Comparison of ENCODE assay signal across 20 cellular contexts in the genomic region with DNA sequence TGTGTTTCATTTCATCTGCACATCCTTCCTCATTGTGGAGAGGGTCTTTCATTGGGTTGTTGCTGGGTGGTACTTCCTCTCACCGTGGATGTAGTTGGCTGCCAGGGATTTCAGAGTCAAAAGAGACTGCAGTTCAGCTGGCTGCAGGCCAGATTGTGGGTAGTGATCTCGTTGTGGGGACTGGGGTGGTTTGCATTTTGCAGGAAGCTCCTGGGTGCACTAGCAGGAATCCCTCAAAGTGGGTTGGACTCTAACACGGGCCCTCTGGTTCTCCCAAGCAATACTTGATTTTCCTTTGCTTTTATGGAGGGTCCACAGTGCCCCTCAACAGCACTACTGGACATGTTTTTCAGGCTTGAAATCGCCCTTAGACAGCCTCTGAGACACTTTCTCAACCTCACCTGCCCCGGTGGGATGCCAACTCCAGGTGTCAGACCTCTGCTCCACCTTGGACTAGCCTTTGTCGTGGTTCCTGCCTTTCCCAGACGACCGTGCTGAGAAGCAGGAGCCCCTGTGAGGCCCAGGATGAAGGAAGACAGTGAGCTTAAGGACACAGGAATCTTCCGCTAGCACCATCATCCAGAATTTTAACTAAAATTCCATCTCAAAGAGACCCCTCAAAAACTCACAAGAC. TPM values are rescaled to one million over a fixed set of nuclear protein-coding genes. Genes with fewer than 3 reads are reported as not detected.
DNase-seq lines count a peak whose midpoint lies in the region; ATAC-seq, FAIRE-seq and TF ChIP-seq lines count a peak whose summit lies in the region.
"Had no signal": no experiment of that assay in that cellular context is flagged by ENCODE, and none has a peak within 500 bp of the region (broad histone marks: within the 10 kb centered on the region; RNA-seq: fewer than 3 reads in every experiment).

No MANE protein-coding gene starts in this region.

- H3K27ac ChIP-seq in right atrium auricular region: no peak overlapping the region
- H3K27ac ChIP-seq: dorsolateral prefrontal cortex, gastroesophageal sphincter, PC-9, psoas muscle had no signal

- DNase-seq in right atrium auricular region (ENCODE audit: low spot score): peak; percentile 38
- no peak for DNase-seq in cardiac septum (ENCODE audit: low spot score)
- DNase-seq in NB4 (ENCODE audit: low read depth): peak; percentile 44
- DNase-seq in frontal cortex (ENCODE audit: low spot score in 2 of 2): peak; percentile 3 to 10
- peak; percentile 34 for DNase-seq in ureter (ENCODE audit: low spot score)
- DNase-seq in DMS79 treated with DMSO at 0.1 percent for 48 hours (lab: John Stamatoyannopoulos, UW): no peak
- DNase-seq in T-helper 1 cell: no peak
- DNase-seq: ACHN; activated naive CD8-positive, alpha-beta T cell treated with anti-CD3 and anti-CD28 coated beads, Interleukin-2, amount 10 ng/mL, durations not matched to agents 7 days and 5 days; erythroblast; NCI-H1417; NCI-H526; PC-9; psoas muscle; stimulated activated CD8-positive, alpha-beta memory T cell treated with anti-CD3 and anti-CD28 coated beads, Interleukin-4, amount 100 ng/mL, for 48 hours had no signal

- H3K27me3 ChIP-seq in right atrium auricular region: no peaks in the 10 kb centered on the region
- H3K27me3 ChIP-seq: dorsolateral prefrontal cortex had no signal

- no peak for FAIRE-seq in frontal cortex (lab: Jason Lieb, UNC)

- no peak for TF ChIP-seq CTCF in right atrium auricular region (IDR thresholded peaks at IDR 0.05)
- no peak for TF ChIP-seq CTCF in NB4 (IDR thresholded peaks at IDR 0.05; ENCODE audit: low read depth, low read length)

- no peak overlapping the region for H3K4me3 ChIP-seq in right atrium auricular region
- H3K4me3 ChIP-seq in NB4 (ENCODE audit: low read depth, low read length): no peak overlapping the region
- H3K4me3 ChIP-seq: dorsolateral prefrontal cortex, gastroesophageal sphincter, PC-9, psoas muscle had no signal

- no peaks in the 10 kb centered on the region for H3K9me3 ChIP-seq in right atrium auricular region
- H3K9me3 ChIP-seq: gastroesophageal sphincter, psoas muscle had no signal

- intact Hi-C loops in cardiac septum (cut with DNase I): no loop called here

- no peak for ATAC-seq in HG02798 (IDR thresholded peaks at IDR 0.05; ENCODE audit: poor library complexity, unreplicated experiment)
- ATAC-seq: activated CD8-positive, alpha-beta T cell treated with anti-CD3 and anti-CD28 coated beads, Interleukin-2, amount 10 ng/mL, durations not matched to agents 7 days and 5 days; gastroesophageal sphincter; psoas muscle; WTC11 had no signal

- no peak for TF ChIP-seq POLR2A in NB4 (IDR thresholded peaks at IDR 0.05; ENCODE audit: extremely low read depth, insufficient read length)

- no peaks in the 10 kb centered on the region for H3K36me3 ChIP-seq in right atrium auricular region
- H3K36me3 ChIP-seq: gastroesophageal sphincter had no signal

- peaks cover 0 to 16% of the 10 kb centered on the region in 2 donors for H3K4me1 ChIP-seq in right atrium auricular region
- H3K4me1 ChIP-seq: psoas muscle had no signal

RNA-seq across cellular contexts. Expression of gene ZNF273, which starts 23.9 kb away (rescaled TPM):
- total RNA-seq in right atrium auricular region (1 to 10 TPM; 1.1 to 1.6 TPM), cardiac septum (3.0 TPM), frontal cortex (40.8 TPM), ureter (11.6 TPM)

Comparison
In these comparisons a context has a peak if more than half of its experiments do, and no peak if none do; other contexts are left out.
1. DNase-seq: peak in right atrium auricular region (single experiment), NB4 (single experiment), frontal cortex (2 of 2) and ureter (single experiment); none in cardiac septum (single experiment), DMS79 treated with DMSO at 0.1 percent for 48 hours (single experiment) and T-helper 1 cell (0 of 5).